1 cellular context compared by ENCODE assay signal in the genomic region with DNA sequence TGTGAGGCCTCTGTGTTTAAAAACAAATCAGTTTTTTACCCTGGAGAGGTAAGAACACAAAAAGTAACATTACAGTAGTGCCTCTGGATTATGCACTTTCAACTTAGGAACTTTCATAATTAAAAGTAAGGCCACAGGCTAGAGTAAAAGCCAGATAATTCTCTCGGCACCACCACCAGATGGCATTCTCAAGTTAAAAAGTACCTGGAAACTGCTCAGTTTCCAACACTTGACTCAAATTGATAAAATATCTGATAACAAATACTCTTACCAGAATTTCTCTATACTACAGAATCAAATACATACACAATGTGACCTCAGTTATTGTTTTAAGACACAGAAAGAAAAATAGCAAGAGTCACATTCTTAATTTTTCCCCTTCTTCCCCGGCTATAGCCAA.
TF ChIP-seq lines count a peak whose summit lies in the region.

No MANE protein-coding gene starts in this region.

TF ChIP-seq in liver, 16 proteins besides CTCF, POLR2A, EP300 and RAD21 (continued from another document):
- TF ChIP-seq, protein P1, sequence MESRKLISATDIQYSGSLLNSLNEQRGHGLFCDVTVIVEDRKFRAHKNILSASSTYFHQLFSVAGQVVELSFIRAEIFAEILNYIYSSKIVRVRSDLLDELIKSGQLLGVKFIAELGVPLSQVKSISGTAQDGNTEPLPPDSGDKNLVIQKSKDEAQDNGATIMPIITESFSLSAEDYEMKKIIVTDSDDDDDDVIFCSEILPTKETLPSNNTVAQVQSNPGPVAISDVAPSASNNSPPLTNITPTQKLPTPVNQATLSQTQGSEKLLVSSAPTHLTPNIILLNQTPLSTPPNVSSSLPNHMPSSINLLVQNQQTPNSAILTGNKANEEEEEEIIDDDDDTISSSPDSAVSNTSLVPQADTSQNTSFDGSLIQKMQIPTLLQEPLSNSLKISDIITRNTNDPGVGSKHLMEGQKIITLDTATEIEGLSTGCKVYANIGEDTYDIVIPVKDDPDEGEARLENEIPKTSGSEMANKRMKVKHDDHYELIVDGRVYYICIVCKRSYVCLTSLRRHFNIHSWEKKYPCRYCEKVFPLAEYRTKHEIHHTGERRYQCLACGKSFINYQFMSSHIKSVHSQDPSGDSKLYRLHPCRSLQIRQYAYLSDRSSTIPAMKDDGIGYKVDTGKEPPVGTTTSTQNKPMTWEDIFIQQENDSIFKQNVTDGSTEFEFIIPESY (IDR thresholded peaks at IDR 0.05) = no peak
- TF ChIP-seq FOXA1 (IDR thresholded peaks at IDR 0.05) (no peak), RXRA (IDR thresholded peaks at IDR 0.05) (no peak), GABPA (IDR thresholded peaks at IDR 0.05 in 1 of 2, conservative IDR thresholded peaks at IDR 0.05 in 1 of 2) (no peak), YY1 (IDR thresholded peaks at IDR 0.05) (no peak), NR2F2 (IDR thresholded peaks at IDR 0.05) (no peak)
- TF ChIP-seq, protein P2, sequence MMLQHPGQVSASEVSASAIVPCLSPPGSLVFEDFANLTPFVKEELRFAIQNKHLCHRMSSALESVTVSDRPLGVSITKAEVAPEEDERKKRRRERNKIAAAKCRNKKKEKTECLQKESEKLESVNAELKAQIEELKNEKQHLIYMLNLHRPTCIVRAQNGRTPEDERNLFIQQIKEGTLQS (IDR thresholded peaks at IDR 0.05) = no peak
